In the genomic region with DNA sequence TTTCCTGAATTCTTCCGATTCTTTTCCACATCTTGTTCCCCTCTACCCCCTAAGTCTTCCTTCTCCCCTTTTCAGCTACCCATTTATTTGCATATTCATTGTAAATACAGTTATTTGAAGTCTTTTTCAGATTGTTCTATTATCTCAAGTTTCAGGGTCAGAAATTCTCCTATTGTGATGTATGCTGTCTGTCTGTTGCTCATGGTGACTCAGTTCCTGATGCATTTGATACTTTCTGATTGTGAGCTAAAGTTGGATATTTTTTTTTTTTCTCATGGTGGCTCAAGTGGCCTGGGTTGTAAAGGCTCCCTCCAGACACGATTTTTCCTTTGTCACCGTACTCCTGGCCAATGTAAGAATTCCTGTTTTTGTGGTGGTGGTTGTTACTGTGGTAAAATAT, we compare ENCODE assay signal across 2 cellular contexts.
TF ChIP-seq lines count a peak whose summit lies in the region.

No MANE protein-coding gene starts in this region.

TF ChIP-seq in HCT116, 20 proteins besides CTCF, POLR2A, EP300 and RAD21:
- TF ChIP-seq SP1 (IDR thresholded peaks at IDR 0.05; ENCODE audit: low read depth) = peak; percentile 22; the same call in 1 of the 2 replicates
- TF ChIP-seq, protein P1, sequence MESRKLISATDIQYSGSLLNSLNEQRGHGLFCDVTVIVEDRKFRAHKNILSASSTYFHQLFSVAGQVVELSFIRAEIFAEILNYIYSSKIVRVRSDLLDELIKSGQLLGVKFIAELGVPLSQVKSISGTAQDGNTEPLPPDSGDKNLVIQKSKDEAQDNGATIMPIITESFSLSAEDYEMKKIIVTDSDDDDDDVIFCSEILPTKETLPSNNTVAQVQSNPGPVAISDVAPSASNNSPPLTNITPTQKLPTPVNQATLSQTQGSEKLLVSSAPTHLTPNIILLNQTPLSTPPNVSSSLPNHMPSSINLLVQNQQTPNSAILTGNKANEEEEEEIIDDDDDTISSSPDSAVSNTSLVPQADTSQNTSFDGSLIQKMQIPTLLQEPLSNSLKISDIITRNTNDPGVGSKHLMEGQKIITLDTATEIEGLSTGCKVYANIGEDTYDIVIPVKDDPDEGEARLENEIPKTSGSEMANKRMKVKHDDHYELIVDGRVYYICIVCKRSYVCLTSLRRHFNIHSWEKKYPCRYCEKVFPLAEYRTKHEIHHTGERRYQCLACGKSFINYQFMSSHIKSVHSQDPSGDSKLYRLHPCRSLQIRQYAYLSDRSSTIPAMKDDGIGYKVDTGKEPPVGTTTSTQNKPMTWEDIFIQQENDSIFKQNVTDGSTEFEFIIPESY (IDR thresholded peaks at IDR 0.05; ENCODE audit: extremely low read depth, insufficient replicate concordance, low read length) = no peak
- TF ChIP-seq FOSL1 (IDR thresholded peaks at IDR 0.05; ENCODE audit: low read depth) = peak; percentile 50; the same call in 1 of the 2 replicates
- no peak for TF ChIP-seq SIN3A (IDR thresholded peaks at IDR 0.05; ENCODE audit: low read depth)
TF ChIP-seq in HCT116: peak in this region for 2.

TF ChIP-seq in SK-N-SH, 30 proteins besides CTCF, POLR2A, EP300 and RAD21:
- TF ChIP-seq YY1 (IDR thresholded peaks at IDR 0.05; ENCODE audit: low read depth) = no peak
- TF ChIP-seq FOSL2 (IDR thresholded peaks at IDR 0.05; ENCODE audit: borderline replicate concordance, low read depth) = peak; percentile 53; the same call in 1 of the 2 replicates
- TF ChIP-seq MEF2A (IDR thresholded peaks at IDR 0.05; ENCODE audit: borderline replicate concordance, low read depth) = no peak
- peak; percentile 52 for TF ChIP-seq PBX3 (IDR thresholded peaks at IDR 0.05)
- TF ChIP-seq JUND (IDR thresholded peaks at IDR 0.05) = peak; percentile 53
- TF ChIP-seq GABPA (IDR thresholded peaks at IDR 0.05; ENCODE audit: low read depth) = no peak
- peak; percentile 32; the same call in 1 of the 2 replicates for TF ChIP-seq TCF12 (IDR thresholded peaks at IDR 0.05)
